ENCODE assay signal across 8 cellular contexts in the genomic region with DNA sequence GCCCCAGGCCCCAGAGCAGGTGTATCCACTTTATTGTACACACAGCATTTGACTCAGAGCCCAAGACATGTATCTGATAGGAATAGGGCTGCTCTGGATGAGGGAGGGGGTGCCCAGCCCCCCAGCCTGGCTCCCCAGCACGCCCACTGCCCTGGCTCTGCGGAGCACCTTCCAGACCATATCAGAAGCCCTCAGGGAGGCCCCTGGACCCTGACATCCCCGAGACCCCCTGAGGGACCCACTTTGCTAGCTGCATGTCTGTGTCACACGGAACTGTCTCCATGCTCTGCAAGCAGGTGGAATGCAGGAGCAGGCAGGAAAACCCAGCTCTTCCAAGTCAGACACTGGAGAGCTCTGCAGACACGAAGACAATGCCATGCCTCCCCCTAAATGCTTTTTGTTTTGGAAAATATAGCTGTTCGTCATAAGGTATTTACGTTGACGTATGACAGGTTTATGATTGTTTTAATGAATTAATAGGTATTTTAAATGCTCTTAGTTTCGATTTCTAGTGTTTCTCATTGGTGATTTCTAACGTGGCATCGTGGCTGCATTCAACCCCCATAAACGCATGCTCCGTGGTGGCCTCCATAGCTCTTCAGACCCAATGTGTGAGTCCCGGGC.
DNase-seq lines count a peak whose midpoint lies in the region; ATAC-seq lines count a peak whose summit lies in the region.

No MANE protein-coding gene starts in this region.

- peaks cover 14% of the 10 kb centered on the region for H3K9me3 Mint-ChIP-seq in activated CD4-positive, alpha-beta T cell treated with anti-CD3 and anti-CD28 coated beads, Interleukin-2, amount 10 ng/mL, durations not matched to agents 24 days and 14 days
- H3K9me3 Mint-ChIP-seq in activated T-helper 1 cell treated with anti-CD3 and anti-CD28 coated beads, Interleukin-12 subunit alpha, Interleukin-12 subunit beta, Interleukin-2, Interleukin-4 antibody, amounts not matched to agents 30 ng/mL and 10 ng/mL and 1 ng/mL, durations not matched to agents 14 hours and 24 hours and 36 hours: peaks cover 9% of the 10 kb centered on the region
- H3K9me3 Mint-ChIP-seq in stimulated activated naive B cell treated with anti-CD40 and anti-IgM and Interleukin-4, amounts not matched to agents 10 μg/mL and 1 μg/mL and 100 μg/mL, for 72 hours: peaks cover 18 to 34% of the 10 kb centered on the region in 2 donors

- H3K27me3 Mint-ChIP-seq in activated CD4-positive, alpha-beta T cell treated with anti-CD3 and anti-CD28 coated beads, Interleukin-2, amount 10 ng/mL, durations not matched to agents 24 days and 14 days: no peaks in the 10 kb centered on the region
- no peaks in the 10 kb centered on the region for H3K27me3 Mint-ChIP-seq in activated T-helper 1 cell treated with anti-CD3 and anti-CD28 coated beads, Interleukin-12 subunit alpha, Interleukin-12 subunit beta, Interleukin-2, Interleukin-4 antibody, amounts not matched to agents 30 ng/mL and 10 ng/mL and 1 ng/mL, durations not matched to agents 14 hours and 24 hours and 36 hours (ENCODE audit: insufficient read depth)
- H3K27me3 Mint-ChIP-seq in stimulated activated naive B cell treated with anti-CD40 and anti-IgM and Interleukin-4, amounts not matched to agents 10 μg/mL and 1 μg/mL and 100 μg/mL, for 72 hours: no peaks in the 10 kb centered on the region

- peaks cover 12% of the 10 kb centered on the region for H3K36me3 Mint-ChIP-seq in activated CD4-positive, alpha-beta T cell treated with anti-CD3 and anti-CD28 coated beads, Interleukin-2, amount 10 ng/mL, durations not matched to agents 24 days and 14 days (ENCODE audit: low read depth)
- peaks cover 10% of the 10 kb centered on the region for H3K36me3 Mint-ChIP-seq in activated T-helper 1 cell treated with anti-CD3 and anti-CD28 coated beads, Interleukin-12 subunit alpha, Interleukin-12 subunit beta, Interleukin-2, Interleukin-4 antibody, amounts not matched to agents 30 ng/mL and 10 ng/mL and 1 ng/mL, durations not matched to agents 14 hours and 24 hours and 36 hours (ENCODE audit: low read depth)
- H3K36me3 Mint-ChIP-seq in stimulated activated naive B cell treated with anti-CD40 and anti-IgM and Interleukin-4, amounts not matched to agents 10 μg/mL and 1 μg/mL and 100 μg/mL, for 72 hours: peaks cover 21 to 38% of the 10 kb centered on the region in 2 donors

- peak overlapping the region; percentile 85 for H3K4me3 Mint-ChIP-seq in activated CD4-positive, alpha-beta T cell treated with anti-CD3 and anti-CD28 coated beads, Interleukin-2, amount 10 ng/mL, durations not matched to agents 24 days and 14 days
- peak overlapping the region; percentile 84 for H3K4me3 Mint-ChIP-seq in activated T-helper 1 cell treated with anti-CD3 and anti-CD28 coated beads, Interleukin-12 subunit alpha, Interleukin-12 subunit beta, Interleukin-2, Interleukin-4 antibody, amounts not matched to agents 30 ng/mL and 10 ng/mL and 1 ng/mL, durations not matched to agents 14 hours and 24 hours and 36 hours
- peak overlapping the region; percentile 82 to 83 for H3K4me3 Mint-ChIP-seq in stimulated activated naive B cell treated with anti-CD40 and anti-IgM and Interleukin-4, amounts not matched to agents 10 μg/mL and 1 μg/mL and 100 μg/mL, for 72 hours

- H3K4me1 Mint-ChIP-seq in activated CD4-positive, alpha-beta T cell treated with anti-CD3 and anti-CD28 coated beads, Interleukin-2, amount 10 ng/mL, durations not matched to agents 24 days and 14 days: peaks cover 38% of the 10 kb centered on the region
- H3K4me1 Mint-ChIP-seq in activated T-helper 1 cell treated with anti-CD3 and anti-CD28 coated beads, Interleukin-12 subunit alpha, Interleukin-12 subunit beta, Interleukin-2, Interleukin-4 antibody, amounts not matched to agents 30 ng/mL and 10 ng/mL and 1 ng/mL, durations not matched to agents 14 hours and 24 hours and 36 hours (ENCODE audit: low read depth): peaks cover 36% of the 10 kb centered on the region
- H3K4me1 Mint-ChIP-seq in stimulated activated naive B cell treated with anti-CD40 and anti-IgM and Interleukin-4, amounts not matched to agents 10 μg/mL and 1 μg/mL and 100 μg/mL, for 72 hours: peaks cover 54 to 82% of the 10 kb centered on the region in 2 donors

- H3K27ac Mint-ChIP-seq in activated CD4-positive, alpha-beta T cell treated with anti-CD3 and anti-CD28 coated beads, Interleukin-2, amount 10 ng/mL, durations not matched to agents 24 days and 14 days: peak overlapping the region; percentile 96
- peak overlapping the region; percentile 99 for H3K27ac Mint-ChIP-seq in activated T-helper 1 cell treated with anti-CD3 and anti-CD28 coated beads, Interleukin-12 subunit alpha, Interleukin-12 subunit beta, Interleukin-2, Interleukin-4 antibody, amounts not matched to agents 30 ng/mL and 10 ng/mL and 1 ng/mL, durations not matched to agents 14 hours and 24 hours and 36 hours
- H3K27ac Mint-ChIP-seq in stimulated activated naive B cell treated with anti-CD40 and anti-IgM and Interleukin-4, amounts not matched to agents 10 μg/mL and 1 μg/mL and 100 μg/mL, for 72 hours: peak overlapping the region; percentile 98

- intact Hi-C loops in activated CD4-positive, alpha-beta T cell treated with anti-CD3 and anti-CD28 coated beads, Interleukin-2, amount 10 ng/mL, durations not matched to agents 24 days and 14 days (cut with micrococcal nuclease): loop anchor here (1.0 to 10.0 kb wide), 7 partner anchors 92 to 1688 kb away; a partner anchor contains a TSS
- intact Hi-C loops in activated T-helper 1 cell treated with anti-CD3 and anti-CD28 coated beads, Interleukin-12 subunit alpha, Interleukin-12 subunit beta, Interleukin-2, Interleukin-4 antibody, amounts not matched to agents 30 ng/mL and 10 ng/mL and 1 ng/mL, durations not matched to agents 14 hours and 24 hours and 36 hours (cut with micrococcal nuclease): loop anchor here (1.0 to 5.0 kb wide), 10 partner anchors 15 to 1547 kb away; a partner anchor contains a TSS

- no peak for DNase-seq in activated CD4-positive, alpha-beta T cell treated with anti-CD3 and anti-CD28 coated beads, Interleukin-2, amount 10 ng/mL, durations not matched to agents 24 days and 14 days
- no peak for DNase-seq in activated CD4-positive, alpha-beta T cell treated with anti-CD3 and anti-CD28 coated beads for 48 hours
- no peak for DNase-seq in activated T-helper 1 cell treated with anti-CD3 and anti-CD28 coated beads, Interleukin-12 subunit alpha, Interleukin-12 subunit beta, Interleukin-2, Interleukin-4 antibody, amounts not matched to agents 30 ng/mL and 10 ng/mL and 1 ng/mL, durations not matched to agents 14 hours and 24 hours and 36 hours (ENCODE audit: low spot score)
- DNase-seq in left kidney (ENCODE audit: low read depth, low spot score) (peak; percentile 66), KG1 (lab: John Stamatoyannopoulos, UW) (no peak), NCI-H345 (lab: John Stamatoyannopoulos, UW) (no peak)
- no peak for DNase-seq in stimulated activated naive B cell treated with anti-CD40 and anti-IgM and Interleukin-4, amounts not matched to agents 10 μg/mL and 1 μg/mL and 100 μg/mL, for 72 hours

- ATAC-seq in stimulated activated naive B cell treated with anti-CD40 and anti-IgM and Interleukin-4, amounts not matched to agents 10 μg/mL and 1 μg/mL and 100 μg/mL, for 72 hours (replicated peaks): no peak
- ATAC-seq in HG03108 (IDR thresholded peaks at IDR 0.05; ENCODE audit: unreplicated experiment): no peak
